1 cellular context compared by ENCODE assay signal in the genomic region with DNA sequence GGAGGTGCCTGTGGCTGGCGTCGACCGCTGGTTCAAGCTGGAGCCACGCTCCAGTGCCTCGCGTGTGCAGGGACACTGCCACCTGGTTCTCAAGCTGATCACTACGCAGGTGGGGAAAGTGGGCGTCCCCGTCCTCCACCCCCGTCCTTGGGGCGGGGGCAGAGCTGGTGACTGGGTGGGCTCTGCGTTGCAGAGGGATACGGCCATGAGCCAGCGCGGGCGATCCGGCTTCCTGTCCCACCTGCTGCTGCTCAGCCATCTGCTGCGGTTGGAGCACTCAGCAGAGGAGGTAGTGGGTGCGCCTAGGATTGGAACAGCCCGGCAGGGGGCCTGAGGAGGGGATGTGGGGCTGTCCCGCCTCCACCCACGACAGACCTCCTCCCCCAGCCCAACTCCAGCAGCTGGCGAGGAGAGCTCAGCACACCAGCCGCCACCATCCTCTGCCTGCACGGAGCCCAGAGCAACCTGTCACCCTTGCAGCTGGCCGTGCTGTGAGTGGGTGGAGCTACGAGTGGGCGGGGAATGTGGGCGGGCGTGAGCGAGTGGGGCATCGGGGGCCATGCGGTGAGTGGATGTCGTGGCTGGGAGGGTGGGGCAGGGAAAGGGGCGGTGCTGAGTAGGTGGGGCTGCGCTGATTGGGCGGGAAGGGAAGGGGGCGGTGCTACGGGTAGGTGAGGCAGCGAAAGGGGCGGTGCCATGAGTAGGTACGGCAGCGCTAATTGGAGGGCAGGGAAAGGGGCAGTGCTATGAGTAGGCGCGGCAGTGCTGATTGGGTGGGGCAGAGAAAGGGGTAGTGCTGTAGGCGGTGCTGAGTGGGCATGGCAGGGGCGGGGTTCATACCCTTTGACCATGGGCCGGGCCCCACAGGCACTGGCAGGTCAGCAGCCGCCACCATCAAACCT.
TF ChIP-seq lines count a peak whose summit lies in the region.

No MANE protein-coding gene starts in this region.

TF ChIP-seq in WTC11, 78 proteins besides CTCF, POLR2A, EP300 and RAD21 (continued from another document):
- TF ChIP-seq, protein P1, sequence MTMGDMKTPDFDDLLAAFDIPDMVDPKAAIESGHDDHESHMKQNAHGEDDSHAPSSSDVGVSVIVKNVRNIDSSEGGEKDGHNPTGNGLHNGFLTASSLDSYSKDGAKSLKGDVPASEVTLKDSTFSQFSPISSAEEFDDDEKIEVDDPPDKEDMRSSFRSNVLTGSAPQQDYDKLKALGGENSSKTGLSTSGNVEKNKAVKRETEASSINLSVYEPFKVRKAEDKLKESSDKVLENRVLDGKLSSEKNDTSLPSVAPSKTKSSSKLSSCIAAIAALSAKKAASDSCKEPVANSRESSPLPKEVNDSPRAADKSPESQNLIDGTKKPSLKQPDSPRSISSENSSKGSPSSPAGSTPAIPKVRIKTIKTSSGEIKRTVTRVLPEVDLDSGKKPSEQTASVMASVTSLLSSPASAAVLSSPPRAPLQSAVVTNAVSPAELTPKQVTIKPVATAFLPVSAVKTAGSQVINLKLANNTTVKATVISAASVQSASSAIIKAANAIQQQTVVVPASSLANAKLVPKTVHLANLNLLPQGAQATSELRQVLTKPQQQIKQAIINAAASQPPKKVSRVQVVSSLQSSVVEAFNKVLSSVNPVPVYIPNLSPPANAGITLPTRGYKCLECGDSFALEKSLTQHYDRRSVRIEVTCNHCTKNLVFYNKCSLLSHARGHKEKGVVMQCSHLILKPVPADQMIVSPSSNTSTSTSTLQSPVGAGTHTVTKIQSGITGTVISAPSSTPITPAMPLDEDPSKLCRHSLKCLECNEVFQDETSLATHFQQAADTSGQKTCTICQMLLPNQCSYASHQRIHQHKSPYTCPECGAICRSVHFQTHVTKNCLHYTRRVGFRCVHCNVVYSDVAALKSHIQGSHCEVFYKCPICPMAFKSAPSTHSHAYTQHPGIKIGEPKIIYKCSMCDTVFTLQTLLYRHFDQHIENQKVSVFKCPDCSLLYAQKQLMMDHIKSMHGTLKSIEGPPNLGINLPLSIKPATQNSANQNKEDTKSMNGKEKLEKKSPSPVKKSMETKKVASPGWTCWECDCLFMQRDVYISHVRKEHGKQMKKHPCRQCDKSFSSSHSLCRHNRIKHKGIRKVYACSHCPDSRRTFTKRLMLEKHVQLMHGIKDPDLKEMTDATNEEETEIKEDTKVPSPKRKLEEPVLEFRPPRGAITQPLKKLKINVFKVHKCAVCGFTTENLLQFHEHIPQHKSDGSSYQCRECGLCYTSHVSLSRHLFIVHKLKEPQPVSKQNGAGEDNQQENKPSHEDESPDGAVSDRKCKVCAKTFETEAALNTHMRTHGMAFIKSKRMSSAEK (CRISPR knock-in tag; IDR thresholded peaks at IDR 0.05; ENCODE audit: borderline replicate concordance), result no peak
- TF ChIP-seq, protein P2, sequence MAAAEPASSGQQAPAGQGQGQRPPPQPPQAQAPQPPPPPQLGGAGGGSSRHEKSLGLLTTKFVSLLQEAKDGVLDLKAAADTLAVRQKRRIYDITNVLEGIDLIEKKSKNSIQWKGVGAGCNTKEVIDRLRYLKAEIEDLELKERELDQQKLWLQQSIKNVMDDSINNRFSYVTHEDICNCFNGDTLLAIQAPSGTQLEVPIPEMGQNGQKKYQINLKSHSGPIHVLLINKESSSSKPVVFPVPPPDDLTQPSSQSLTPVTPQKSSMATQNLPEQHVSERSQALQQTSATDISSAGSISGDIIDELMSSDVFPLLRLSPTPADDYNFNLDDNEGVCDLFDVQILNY (CRISPR knock-in tag; IDR thresholded peaks at IDR 0.05), result no peak
- no peak for TF ChIP-seq TCF7 (CRISPR knock-in tag; IDR thresholded peaks at IDR 0.05; ENCODE audit: low read depth)
- TF ChIP-seq TP53 (CRISPR knock-in tag; IDR thresholded peaks at IDR 0.05), result no peak
- no peak for TF ChIP-seq ZNF232 (CRISPR knock-in tag; IDR thresholded peaks at IDR 0.05)
- TF ChIP-seq GABPB1 (CRISPR knock-in tag; IDR thresholded peaks at IDR 0.05), result 0 out of 2 replicates have a peak, but pooled peaks have one; percentile 11
- TF ChIP-seq ZNF219 (CRISPR knock-in tag; IDR thresholded peaks at IDR 0.05; ENCODE audit: borderline replicate concordance), result no peak
- TF ChIP-seq CREB1 (CRISPR knock-in tag; IDR thresholded peaks at IDR 0.05), result no peak
- peak; percentile 77 for TF ChIP-seq NFYB (CRISPR knock-in tag; conservative IDR thresholded peaks at IDR 0.05; ENCODE audit: low read depth)
- TF ChIP-seq, protein P3, sequence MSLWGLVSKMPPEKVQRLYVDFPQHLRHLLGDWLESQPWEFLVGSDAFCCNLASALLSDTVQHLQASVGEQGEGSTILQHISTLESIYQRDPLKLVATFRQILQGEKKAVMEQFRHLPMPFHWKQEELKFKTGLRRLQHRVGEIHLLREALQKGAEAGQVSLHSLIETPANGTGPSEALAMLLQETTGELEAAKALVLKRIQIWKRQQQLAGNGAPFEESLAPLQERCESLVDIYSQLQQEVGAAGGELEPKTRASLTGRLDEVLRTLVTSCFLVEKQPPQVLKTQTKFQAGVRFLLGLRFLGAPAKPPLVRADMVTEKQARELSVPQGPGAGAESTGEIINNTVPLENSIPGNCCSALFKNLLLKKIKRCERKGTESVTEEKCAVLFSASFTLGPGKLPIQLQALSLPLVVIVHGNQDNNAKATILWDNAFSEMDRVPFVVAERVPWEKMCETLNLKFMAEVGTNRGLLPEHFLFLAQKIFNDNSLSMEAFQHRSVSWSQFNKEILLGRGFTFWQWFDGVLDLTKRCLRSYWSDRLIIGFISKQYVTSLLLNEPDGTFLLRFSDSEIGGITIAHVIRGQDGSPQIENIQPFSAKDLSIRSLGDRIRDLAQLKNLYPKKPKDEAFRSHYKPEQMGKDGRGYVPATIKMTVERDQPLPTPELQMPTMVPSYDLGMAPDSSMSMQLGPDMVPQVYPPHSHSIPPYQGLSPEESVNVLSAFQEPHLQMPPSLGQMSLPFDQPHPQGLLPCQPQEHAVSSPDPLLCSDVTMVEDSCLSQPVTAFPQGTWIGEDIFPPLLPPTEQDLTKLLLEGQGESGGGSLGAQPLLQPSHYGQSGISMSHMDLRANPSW (CRISPR knock-in tag; conservative IDR thresholded peaks at IDR 0.05; ENCODE audit: low read depth), result no peak
